ENCODE assay signal across 32 cellular contexts in genomic region chr4:15696866-15697265, GRCh38. TPM values are rescaled to one million over a fixed set of nuclear protein-coding genes. Genes with fewer than 3 reads are reported as not detected.
"Had no signal": no experiment of that assay in that cellular context is flagged by ENCODE, and none has a peak within 500 bp of the region (broad histone marks: within the 10 kb centered on the region; RNA-seq: fewer than 3 reads in every experiment).

No MANE protein-coding gene starts in this region.

- H3K4me3 ChIP-seq: cardiac muscle cell, K562, Peyer's patch had no signal

- ATAC-seq: activated CD8-positive, alpha-beta memory T cell treated with anti-CD3 and anti-CD28 coated beads, Interleukin-2, amount 10 ng/mL, durations not matched to agents 7 days and 5 days; activated naive CD8-positive, alpha-beta T cell treated with anti-CD3 and anti-CD28 coated beads, Interleukin-2, amount 50 U/mL, for 24 hours; K562; PC-3; Right ventricle myocardium inferior; SK-N-SH treated with all-trans-retinoic acid at 6 μM for 48 hours; T-cell; T-helper 17 cell had no signal

- H3K9me3 Mint-ChIP-seq: activated CD4-positive, alpha-beta memory T cell treated with anti-CD3 and anti-CD28 coated beads for 36 hours; activated CD4-positive, alpha-beta T cell treated with anti-CD3 and anti-CD28 coated beads, Interleukin-2, amount 10 ng/mL, durations not matched to agents 7 days and 5 days; activated naive CD4-positive, alpha-beta T cell treated with anti-CD3 and anti-CD28 coated beads, Interleukin-2, amount 10 ng/mL, durations not matched to agents 7 days and 5 days; activated naive CD8-positive, alpha-beta T cell treated with anti-CD3 and anti-CD28 coated beads, Interleukin-2, amount 50 U/mL, for 24 hours; T-cell had no signal

- H3K27ac ChIP-seq: cardiac muscle cell, Peyer's patch had no signal

- H3K9me3 ChIP-seq: Peyer's patch had no signal

- H3K4me3 Mint-ChIP-seq: activated CD4-positive, alpha-beta memory T cell treated with anti-CD3 and anti-CD28 coated beads for 36 hours; activated CD4-positive, alpha-beta T cell treated with anti-CD3 and anti-CD28 coated beads, Interleukin-2, amount 10 ng/mL, durations not matched to agents 7 days and 5 days; activated CD8-positive, alpha-beta memory T cell treated with anti-CD3 and anti-CD28 coated beads, Interleukin-2, amount 10 ng/mL, durations not matched to agents 7 days and 5 days; activated naive CD4-positive, alpha-beta T cell treated with anti-CD3 and anti-CD28 coated beads, Interleukin-2, amount 10 ng/mL, durations not matched to agents 7 days and 5 days; activated naive CD8-positive, alpha-beta T cell; activated naive CD8-positive, alpha-beta T cell treated with anti-CD3 and anti-CD28 coated beads, Interleukin-2, amount 50 U/mL, for 24 hours; T-cell; T-helper 17 cell had no signal

- H3K4me1 Mint-ChIP-seq: activated CD8-positive, alpha-beta memory T cell treated with anti-CD3 and anti-CD28 coated beads, Interleukin-2, amount 10 ng/mL, durations not matched to agents 7 days and 5 days; activated naive CD8-positive, alpha-beta T cell treated with anti-CD3 and anti-CD28 coated beads, Interleukin-2, amount 50 U/mL, for 24 hours had no signal

- H3K27ac Mint-ChIP-seq: activated CD4-positive, alpha-beta memory T cell treated with anti-CD3 and anti-CD28 coated beads for 36 hours; activated CD4-positive, alpha-beta T cell treated with anti-CD3 and anti-CD28 coated beads, Interleukin-2, amount 10 ng/mL, durations not matched to agents 7 days and 5 days; activated CD8-positive, alpha-beta memory T cell treated with anti-CD3 and anti-CD28 coated beads, Interleukin-2, amount 10 ng/mL, durations not matched to agents 7 days and 5 days; activated naive CD4-positive, alpha-beta T cell treated with anti-CD3 and anti-CD28 coated beads, Interleukin-2, amount 10 ng/mL, durations not matched to agents 7 days and 5 days; activated naive CD8-positive, alpha-beta T cell; activated naive CD8-positive, alpha-beta T cell treated with anti-CD3 and anti-CD28 coated beads, Interleukin-2, amount 50 U/mL, for 24 hours; T-cell; T-helper 17 cell had no signal

- DNase-seq: activated CD4-positive, alpha-beta memory T cell treated with anti-CD3 and anti-CD28 coated beads for 36 hours; activated CD4-positive, alpha-beta T cell treated with anti-CD3 and anti-CD28 coated beads, Interleukin-2, amount 10 ng/mL, durations not matched to agents 7 days and 5 days; activated CD8-positive, alpha-beta memory T cell treated with anti-CD3 and anti-CD28 coated beads for 24 hours; activated CD8-positive, alpha-beta memory T cell treated with anti-CD3 and anti-CD28 coated beads, Interleukin-2, amount 10 ng/mL, durations not matched to agents 7 days and 5 days; activated CD8-positive, alpha-beta memory T cell treated with anti-CD3 and anti-CD28 coated beads, Interleukin-2, amount 50 U/mL, for 48 hours; activated effector memory CD4-positive, alpha-beta T cell treated with Interleukin-2 at 50 U/mL for 16 hours; activated naive CD4-positive, alpha-beta T cell treated with anti-CD3 and anti-CD28 coated beads, Interleukin-2, amount 10 ng/mL, durations not matched to agents 7 days and 5 days; activated naive CD8-positive, alpha-beta T cell treated with anti-CD3 and anti-CD28 coated beads, Interleukin-2, amount 50 U/mL, for 24 hours; activated T-cell treated with anti-CD3 and anti-CD28 coated beads, Interleukin-2, amount 50 U/mL, for 48 hours; amniotic stem cell; aorta; cerebellar nuclear complex; NCI-H1048; NCI-H1105 treated with DMSO at 0.1 percent for 48 hours; NCI-H1436; NCI-H1694; NCI-H1930; NCI-H2081 treated with DMSO at 0.1 percent for 48 hours; NCI-H345; NCI-H524 treated with DMSO at 0.1 percent for 48 hours; PC-3; Peyer's patch; RPMI8226; SIG-M5; T-cell; T-helper 17 cell had no signal

- H3K36me3 Mint-ChIP-seq: activated CD4-positive, alpha-beta memory T cell treated with anti-CD3 and anti-CD28 coated beads for 36 hours; activated naive CD4-positive, alpha-beta T cell treated with anti-CD3 and anti-CD28 coated beads, Interleukin-2, amount 10 ng/mL, durations not matched to agents 7 days and 5 days; activated naive CD8-positive, alpha-beta T cell; T-cell had no signal

- H3K36me3 ChIP-seq: cardiac muscle cell, Peyer's patch had no signal

- H3K4me1 ChIP-seq: Peyer's patch had no signal

- H3K27me3 ChIP-seq: cardiac muscle cell, Peyer's patch had no signal

RNA-seq across cellular contexts. Expression of gene BST1, which starts 6.0 kb away (rescaled TPM):
- total RNA-seq: K562, SK-MEL-5 had no signal
